ENCODE assay signal across 13 cellular contexts in the genomic region with DNA sequence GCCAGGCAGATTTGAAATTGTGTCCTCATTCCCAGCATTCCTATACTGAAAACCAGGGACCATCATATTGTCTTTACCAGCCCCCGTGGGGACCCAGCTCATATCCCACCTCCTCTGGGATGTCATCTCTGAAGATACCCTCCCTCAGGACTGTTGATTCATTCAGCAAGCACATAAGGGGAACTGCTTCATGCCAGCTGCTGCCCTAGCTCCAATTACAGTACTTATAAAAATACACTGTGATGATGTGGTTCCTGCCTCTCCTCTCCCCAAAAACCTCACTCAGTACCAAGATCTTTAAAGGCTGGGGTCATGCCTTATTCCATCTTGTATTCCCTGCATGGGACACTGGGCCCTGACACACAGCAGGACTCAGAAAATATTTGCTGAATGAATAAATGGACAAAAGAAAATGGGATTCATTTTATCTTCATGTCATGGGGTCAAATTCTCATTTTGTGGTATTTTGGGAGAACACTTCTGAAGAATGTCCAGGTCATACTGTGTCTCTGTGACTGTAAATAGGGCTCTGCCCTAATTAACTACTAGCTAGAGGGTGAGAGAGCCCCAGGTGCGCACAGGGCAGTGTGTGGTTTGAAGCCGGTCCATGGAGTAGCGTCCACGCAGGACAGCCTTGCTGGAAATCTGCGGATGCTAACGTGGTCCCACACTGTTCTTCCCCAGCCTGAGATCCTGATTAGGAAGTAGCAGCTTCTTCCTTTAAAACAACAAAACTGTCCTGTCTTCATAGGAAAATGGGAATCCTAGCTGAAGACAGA. TPM values are rescaled to one million over a fixed set of nuclear protein-coding genes. Genes with fewer than 3 reads are reported as not detected.
DNase-seq lines count a peak whose midpoint lies in the region; ATAC-seq, FAIRE-seq and TF ChIP-seq lines count a peak whose summit lies in the region.
"Had no signal": no experiment of that assay in that cellular context is flagged by ENCODE, and none has a peak within 500 bp of the region (broad histone marks: within the 10 kb centered on the region; RNA-seq: fewer than 3 reads in every experiment).

No MANE protein-coding gene starts in this region.

- no peak for TF ChIP-seq POLR2A in GM18505 (IDR thresholded peaks at IDR 0.05; ENCODE audit: borderline replicate concordance, extremely low read depth, insufficient read depth, insufficient read length)

- no peak overlapping the region for H3K27ac ChIP-seq in pancreas
- H3K27ac ChIP-seq in brain microvascular endothelial cell: no peak overlapping the region
- H3K27ac ChIP-seq: PC-9 had no signal

- H3K4me1 Mint-ChIP-seq in activated CD4-positive, alpha-beta T cell treated with anti-CD3 and anti-CD28 coated beads for 36 hours: peaks cover 64% of the 10 kb centered on the region
- H3K4me1 Mint-ChIP-seq in brain: peaks cover 72% of the 10 kb centered on the region

- POLR2A ChIA-PET in activated CD4-positive, alpha-beta T cell treated with anti-CD3 and anti-CD28 coated beads for 36 hours (lab: Charles Lee): no interaction called here

- H3K36me3 ChIP-seq in pancreas (peaks cover 0 to 8% (median 5%) of the 10 kb centered on the region in 3 donors), brain microvascular endothelial cell (replicated peaks) (peaks cover 52% of the 10 kb centered on the region)

- H3K36me3 Mint-ChIP-seq in activated CD4-positive, alpha-beta T cell treated with anti-CD3 and anti-CD28 coated beads for 36 hours (ENCODE audit: low read depth): peaks cover 24% of the 10 kb centered on the region
- peaks cover 50% of the 10 kb centered on the region for H3K36me3 Mint-ChIP-seq in brain

- peak; percentile 21 for ATAC-seq in activated CD4-positive, alpha-beta T cell treated with anti-CD3 and anti-CD28 coated beads for 36 hours
- ATAC-seq in pancreas: peak in 3 of 4 donors; percentile 12 to 50 (median 27)
- ATAC-seq in GM18505 (IDR thresholded peaks at IDR 0.05; ENCODE audit: unreplicated experiment): no peak

- no peak for FAIRE-seq in pancreas (lab: Jason Lieb, UNC)
- FAIRE-seq: GM18507 had no signal

- WGBS in pancreas, 2 donors: 35 to 40% methylated on average over 7 of the region's 7 CpGs

- H3K27me3 ChIP-seq in pancreas (no peaks in the 10 kb centered on the region), brain microvascular endothelial cell (replicated peaks) (no peaks in the 10 kb centered on the region)

- peak overlapping the region; percentile 20 for H3K27ac Mint-ChIP-seq in activated CD4-positive, alpha-beta T cell treated with anti-CD3 and anti-CD28 coated beads for 36 hours
- peak overlapping the region in 3 of 5 experiments; percentile 53 to 84 (median 53) for H3K27ac Mint-ChIP-seq in brain

- CTCF ChIA-PET in activated CD4-positive, alpha-beta T cell treated with anti-CD3 and anti-CD28 coated beads for 36 hours (lab: Charles Lee): interaction anchor here (1.0 kb wide), 3 partner anchors 20 to 100 kb away, joined by 3 to 4 read pairs (median 3); no protein-coding TSS in a partner anchor

- no peaks in the 10 kb centered on the region for H3K9me3 ChIP-seq in pancreas

- no peaks in the 10 kb centered on the region for H3K27me3 Mint-ChIP-seq in activated CD4-positive, alpha-beta T cell treated with anti-CD3 and anti-CD28 coated beads for 36 hours
- H3K27me3 Mint-ChIP-seq in brain: peaks cover 2% of the 10 kb centered on the region

- intact Hi-C loops in activated CD4-positive, alpha-beta T cell treated with anti-CD3 and anti-CD28 coated beads for 36 hours (cut with DNase I, micrococcal nuclease): no loop called here
- intact Hi-C loops in pancreas (cut with DNase I): no loop called here

- no peak for DNase-seq in activated CD4-positive, alpha-beta T cell treated with anti-CD3 and anti-CD28 coated beads for 36 hours
- DNase-seq in activated CD4-positive, alpha-beta T cell treated with anti-CD3 and anti-CD28 coated beads for 48 hours: no peak
- DNase-seq in Kasumi-1 (lab: John Stamatoyannopoulos, UW) (peak; percentile 51 to 52), pancreas (no peak), brain microvascular endothelial cell (no peak)
- no peak for DNase-seq in activated CD4-positive, CD25-positive, alpha-beta regulatory T cell treated with anti-CD3 and anti-CD28 coated beads, Interleukin-2, amount 50 U/mL, for 72 hours
- DNase-seq: ACHN, NCI-H1930, PC-9 had no signal

- H3K4me3 ChIP-seq in pancreas: no peak overlapping the region
- H3K4me3 ChIP-seq in brain microvascular endothelial cell (ENCODE audit: low read depth, low read length): no peak overlapping the region
- H3K4me3 ChIP-seq: PC-9 had no signal

- in situ Hi-C loops in brain microvascular endothelial cell (cut with HindIII; ENCODE audit: low pct_ligation_motif_present, low sequenced_read_pairs): no loop called here

- H3K4me1 ChIP-seq in pancreas: peaks cover 8 to 28% (median 13%) of the 10 kb centered on the region in 3 donors

- H3K4me3 Mint-ChIP-seq in activated CD4-positive, alpha-beta T cell treated with anti-CD3 and anti-CD28 coated beads for 36 hours: no peak overlapping the region
- peak overlapping the region in 2 of 5 experiments; percentile 20 to 66 for H3K4me3 Mint-ChIP-seq in brain
- H3K4me3 Mint-ChIP-seq: T-helper 1 cell treated with Interleukin-12 subunit alpha and Interleukin-12 subunit beta and Interleukin-4 antibody, amounts not matched to agents 30 μg/mL and 1 μg/mL, for 36 hours had no signal

- TF ChIP-seq CTCF in brain (conservative IDR thresholded peaks at IDR 0.05) (no peak), pancreas (IDR thresholded peaks at IDR 0.05) (no peak), brain microvascular endothelial cell (IDR thresholded peaks at IDR 0.05; ENCODE audit: low read depth, low read length, missing control alignments) (no peak)

- H3K9me3 Mint-ChIP-seq in activated CD4-positive, alpha-beta T cell treated with anti-CD3 and anti-CD28 coated beads for 36 hours (ENCODE audit: low read depth): no peaks in the 10 kb centered on the region
- no peaks in the 10 kb centered on the region for H3K9me3 Mint-ChIP-seq in brain
- H3K9me3 Mint-ChIP-seq: T-helper 1 cell treated with Interleukin-12 subunit alpha and Interleukin-12 subunit beta and Interleukin-4 antibody, amounts not matched to agents 30 μg/mL and 1 μg/mL, for 36 hours had no signal

RNA-seq across cellular contexts. Expression of a gene that starts 7.2 kb away (rescaled TPM):
- total RNA-seq in activated CD4-positive, alpha-beta T cell treated with anti-CD3 and anti-CD28 coated beads for 36 hours: 10 to 100 TPM; 67.2 to 78.7 TPM
- 68.1 TPM for polyA plus RNA-seq in brain (ENCODE audit: insufficient read depth, low read depth, low replicate concordance)
- 10 to 100 TPM; 54.2 to 97.0 (median 82.5) TPM for total RNA-seq in pancreas
- polyA plus RNA-seq in pancreas: 10 to 100 TPM; 47.2 to 63.4 TPM

RNA-seq across cellular contexts. Expression of a gene that starts 29.0 kb away (rescaled TPM):
- total RNA-seq in activated CD4-positive, alpha-beta T cell treated with anti-CD3 and anti-CD28 coated beads for 36 hours: 10 to 100 TPM in 1 of 2 experiments, 1 to 10 TPM in 1; 9.8 to 15.2 TPM
- polyA plus RNA-seq in brain (ENCODE audit: insufficient read depth, low read depth, low replicate concordance): 17.5 TPM
- total RNA-seq in pancreas: 10 to 100 TPM in 3 of 6 donors, 1 to 10 TPM in 3; 7.8 to 15.3 (median 9.9) TPM
- polyA plus RNA-seq in pancreas: 10 to 100 TPM in 1 of 2 donors, 1 to 10 TPM in 1; 10.0 to 16.7 TPM

Comparison
In these comparisons a context has a peak if more than half of its experiments do, and no peak if none do; other contexts are left out.
1. DNase-seq: peak in Kasumi-1 (2 of 2); none in activated CD4-positive, alpha-beta T cell treated with anti-CD3 and anti-CD28 coated beads for 36 hours (single experiment), activated CD4-positive, alpha-beta T cell treated with anti-CD3 and anti-CD28 coated beads for 48 hours (single experiment), pancreas (0 of 6), activated CD4-positive, CD25-positive, alpha-beta regulatory T cell treated with anti-CD3 and anti-CD28 coated beads, Interleukin-2, amount 50 U/mL, for 72 hours (single experiment) and brain microvascular endothelial cell (single experiment).